ENCODE assay signal across 24 cellular contexts in genomic region chr11:110410638-110411037, GRCh38.
"Had no signal": no experiment of that assay in that cellular context is flagged by ENCODE, and none has a peak within 500 bp of the region (broad histone marks: within the 10 kb centered on the region; RNA-seq: fewer than 3 reads in every experiment).

No MANE protein-coding gene starts in this region.

- ATAC-seq: activated CD4-positive, alpha-beta T cell treated with anti-CD3 and anti-CD28 coated beads for 36 hours; activated naive CD4-positive, alpha-beta T cell treated with anti-CD3 and anti-CD28 coated beads, Interleukin-2, amount 50 U/mL, for 72 hours; activated naive CD8-positive, alpha-beta T cell treated with anti-CD3 and anti-CD28 coated beads, Interleukin-2, amount 50 U/mL, for 24 hours; activated T-cell treated with anti-CD3 and anti-CD28 coated beads, Interleukin-2, amount 50 U/mL, for 72 hours; PC-3 had no signal

- H3K27ac ChIP-seq: brain microvascular endothelial cell, SJSA1, WERI-Rb-1 had no signal

- H3K9me3 ChIP-seq: SJSA1 had no signal

- H3K4me3 Mint-ChIP-seq: activated CD4-positive, alpha-beta memory T cell treated with anti-CD3 and anti-CD28 coated beads, Interleukin-2, amount 10 ng/mL, durations not matched to agents 7 days and 5 days; activated CD4-positive, alpha-beta T cell treated with anti-CD3 and anti-CD28 coated beads for 36 hours; activated naive CD8-positive, alpha-beta T cell treated with anti-CD3 and anti-CD28 coated beads, Interleukin-2, amount 50 U/mL, for 24 hours; activated T-cell treated with anti-CD3 and anti-CD28 coated beads, Interleukin-2, amount 50 U/mL, for 72 hours had no signal

- DNase-seq: activated CD4-positive, alpha-beta memory T cell treated with anti-CD3 and anti-CD28 coated beads, Interleukin-2, amount 10 ng/mL, durations not matched to agents 7 days and 5 days; activated CD4-positive, alpha-beta T cell treated with anti-CD3 and anti-CD28 coated beads for 36 hours; activated CD4-positive, alpha-beta T cell treated with anti-CD3 and anti-CD28 coated beads, Interleukin-2, amount 50 U/mL, for 1 hour; activated CD8-positive, alpha-beta memory T cell treated with anti-CD3 and anti-CD28 coated beads, Interleukin-2, amount 50 U/mL, for 4 hours; activated naive CD4-positive, alpha-beta T cell; activated naive CD8-positive, alpha-beta T cell treated with anti-CD3 and anti-CD28 coated beads, Interleukin-2, amount 50 U/mL, for 24 hours; activated T-cell treated with anti-CD3 and anti-CD28 coated beads, Interleukin-2, amount 50 U/mL, for 72 hours; brain microvascular endothelial cell; cerebellar nuclear complex; KBM-7; NCI-H1092; NCI-H1417; NCI-H1930; NCI-H2171; NCI-H226; NCI-H526; NCI-H774; NK-92 treated with Interleukin-12 subunit alpha and Interleukin-12 subunit beta, amount 100 ng/mL, for 24 hours; PC-3; SHP77; T-helper 1 cell; WERI-Rb-1 had no signal

- H3K27me3 Mint-ChIP-seq: activated CD4-positive, alpha-beta T cell treated with anti-CD3 and anti-CD28 coated beads for 36 hours; activated naive CD8-positive, alpha-beta T cell treated with anti-CD3 and anti-CD28 coated beads, Interleukin-2, amount 50 U/mL, for 24 hours had no signal

- H3K9me3 Mint-ChIP-seq: activated T-cell treated with anti-CD3 and anti-CD28 coated beads, Interleukin-2, amount 50 U/mL, for 72 hours had no signal

- H3K4me1 Mint-ChIP-seq: activated CD4-positive, alpha-beta memory T cell treated with anti-CD3 and anti-CD28 coated beads, Interleukin-2, amount 10 ng/mL, durations not matched to agents 7 days and 5 days; activated CD4-positive, alpha-beta T cell treated with anti-CD3 and anti-CD28 coated beads for 36 hours; activated naive CD8-positive, alpha-beta T cell treated with anti-CD3 and anti-CD28 coated beads, Interleukin-2, amount 50 U/mL, for 24 hours had no signal

- H3K4me1 ChIP-seq: SJSA1 had no signal

- H3K36me3 ChIP-seq: brain microvascular endothelial cell, SJSA1, WERI-Rb-1 had no signal

- H3K27me3 ChIP-seq: brain microvascular endothelial cell, SJSA1 had no signal

- H3K4me3 ChIP-seq: SJSA1 had no signal

- H3K27ac Mint-ChIP-seq: activated CD4-positive, alpha-beta memory T cell treated with anti-CD3 and anti-CD28 coated beads, Interleukin-2, amount 10 ng/mL, durations not matched to agents 7 days and 5 days; activated CD4-positive, alpha-beta T cell treated with anti-CD3 and anti-CD28 coated beads for 36 hours; activated naive CD4-positive, alpha-beta T cell treated with anti-CD3 and anti-CD28 coated beads, Interleukin-2, amount 50 U/mL, for 72 hours; activated naive CD8-positive, alpha-beta T cell treated with anti-CD3 and anti-CD28 coated beads, Interleukin-2, amount 50 U/mL, for 24 hours; activated T-cell treated with anti-CD3 and anti-CD28 coated beads, Interleukin-2, amount 50 U/mL, for 72 hours had no signal
